ENCODE assay signal across 8 cellular contexts in the genomic region with DNA sequence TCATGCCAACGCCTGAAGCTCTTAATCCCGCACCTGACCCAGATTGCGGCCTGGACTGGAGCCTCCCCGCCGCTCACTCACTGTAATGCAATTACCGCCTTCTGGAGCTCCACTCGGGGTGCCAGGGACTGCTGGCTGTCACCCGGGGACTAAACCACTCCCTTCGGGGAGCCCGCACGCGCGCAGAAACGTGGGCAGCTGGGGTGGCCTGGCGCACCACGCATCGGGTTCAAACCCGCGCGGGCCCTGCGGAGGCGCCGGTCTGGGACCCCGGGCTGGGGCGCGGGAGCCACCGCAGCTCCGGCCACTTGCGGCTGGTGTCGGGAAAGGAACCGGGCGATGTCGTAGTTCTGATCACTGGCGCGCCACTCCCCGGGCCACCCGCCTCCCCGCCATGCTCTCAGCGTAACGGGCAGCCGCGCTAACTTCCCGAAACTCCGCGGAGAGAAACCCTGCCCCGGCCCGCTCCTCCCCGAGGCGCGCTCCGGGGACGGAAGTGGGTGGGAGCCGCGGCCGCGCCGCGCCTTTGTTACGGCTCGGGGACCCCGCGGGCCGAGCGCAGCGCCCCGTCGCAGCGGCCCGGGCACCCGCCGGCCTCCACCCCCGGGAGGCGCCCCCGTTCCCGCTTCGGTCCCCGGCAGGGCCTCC.
DNase-seq lines count a peak whose midpoint lies in the region; ATAC-seq, FAIRE-seq and TF ChIP-seq lines count a peak whose summit lies in the region.

No MANE protein-coding gene starts in this region.

- H3K4me3 ChIP-seq in HEK293 (ENCODE audit: low read depth, low read length) = peak overlapping the region; percentile 68

- CTCF ChIA-PET in HEK293 (lab: Yijun Ruan, JAX) = interaction anchor here (0.6 to 1.0 kb wide), 6 partner anchors 33 to 210 kb away, joined by 3 to 5 read pairs (median 3); no protein-coding TSS in a partner anchor

- no peak for FAIRE-seq in GM12891 (lab: Jason Lieb, UNC)

- POLR2A ChIA-PET in HEK293 (lab: Yijun Ruan, JAX) = no interaction called here

- H3K27ac ChIP-seq in HEK293 (ENCODE audit: extremely low read depth, low read depth, low read length) (peak overlapping the region; percentile 96), epithelial cell of prostate (peak overlapping the region; percentile 85)

- no peaks in the 10 kb centered on the region for H3K9me3 ChIP-seq in HEK293 (ENCODE audit: control insufficient read depth, insufficient read depth, low read depth, low read length)

- DNase-seq in GM12891 (ENCODE audit: insufficient read length, low spot score) (peak; percentile 23), MV-4-11 (lab: John Stamatoyannopoulos, UW) (peak; percentile 49), epithelial cell of prostate (ENCODE audit: low read depth, low spot score) (no peak), myocyte (ENCODE audit: low read depth) (peak; percentile 49)
- peak; percentile 80 for DNase-seq in activated CD8-positive, alpha-beta memory T cell treated with anti-CD3 and anti-CD28 coated beads, Interleukin-2, amount 50 U/mL, for 48 hours
- DNase-seq in stimulated activated naive CD8-positive, alpha-beta T cell treated with anti-CD3 and anti-CD28 coated beads, Interleukin-15, Interleukin-2, amounts not matched to agents 100 U/mL and 50 U/mL, for 24 hours = peak; percentile 64
- no peak for DNase-seq in NK-92 treated with Interleukin-12 subunit alpha and Interleukin-12 subunit beta, amount 100 ng/mL, for 24 hours (lab: John Stamatoyannopoulos, UW)

- no peaks in the 10 kb centered on the region; a peak in 1 of 3 replicates for H3K36me3 ChIP-seq in HEK293 (ENCODE audit: control insufficient read depth in 2 of 2, insufficient read depth in 1 of 2, low read length in 2 of 2)

- peak; percentile 42 for ATAC-seq in stimulated activated naive CD8-positive, alpha-beta T cell treated with anti-CD3 and anti-CD28 coated beads, Interleukin-15, Interleukin-2, amounts not matched to agents 100 U/mL and 50 U/mL, for 24 hours

- TF ChIP-seq CTCF in HEK293 (tag by site-specific recombination; IDR thresholded peaks at IDR 0.05) = no peak

- no peak for TF ChIP-seq POLR2A in GM12891 (IDR thresholded peaks at IDR 0.05; ENCODE audit: low read depth, low read length)

- peaks cover 17% of the 10 kb centered on the region; the same call in 1 of the 2 replicates for H3K4me1 ChIP-seq in HEK293 (ENCODE audit: control insufficient read depth, insufficient read depth, low read length)

TF ChIP-seq in GM12891, 5 proteins besides CTCF, POLR2A, EP300 and RAD21:
- TF ChIP-seq TAF1 (IDR thresholded peaks at IDR 0.05; ENCODE audit: low read depth, low read length) (no peak), POU2F2 (IDR thresholded peaks at IDR 0.05; ENCODE audit: low read depth, low read length) (no peak), SPI1 (IDR thresholded peaks at IDR 0.05; ENCODE audit: low read depth, low read length) (no peak), POLR2AphosphoS5 (IDR thresholded peaks at IDR 0.05; ENCODE audit: low read depth, low read length) (no peak), PAX5 (IDR thresholded peaks at IDR 0.05; ENCODE audit: insufficient read depth, low read length, severe bottlenecking) (no peak)

TF ChIP-seq in HEK293, 187 proteins besides CTCF, POLR2A, EP300 and RAD21 (continues in another document):
- TF ChIP-seq KLF16 (tag by site-specific recombination; IDR thresholded peaks at IDR 0.05) = peak; percentile 34; the same call in 1 of the 2 replicates
- TF ChIP-seq EGR2 (tag by site-specific recombination; IDR thresholded peaks at IDR 0.05; ENCODE audit: low read depth) = peak; percentile 36
- TF ChIP-seq, protein P1, sequence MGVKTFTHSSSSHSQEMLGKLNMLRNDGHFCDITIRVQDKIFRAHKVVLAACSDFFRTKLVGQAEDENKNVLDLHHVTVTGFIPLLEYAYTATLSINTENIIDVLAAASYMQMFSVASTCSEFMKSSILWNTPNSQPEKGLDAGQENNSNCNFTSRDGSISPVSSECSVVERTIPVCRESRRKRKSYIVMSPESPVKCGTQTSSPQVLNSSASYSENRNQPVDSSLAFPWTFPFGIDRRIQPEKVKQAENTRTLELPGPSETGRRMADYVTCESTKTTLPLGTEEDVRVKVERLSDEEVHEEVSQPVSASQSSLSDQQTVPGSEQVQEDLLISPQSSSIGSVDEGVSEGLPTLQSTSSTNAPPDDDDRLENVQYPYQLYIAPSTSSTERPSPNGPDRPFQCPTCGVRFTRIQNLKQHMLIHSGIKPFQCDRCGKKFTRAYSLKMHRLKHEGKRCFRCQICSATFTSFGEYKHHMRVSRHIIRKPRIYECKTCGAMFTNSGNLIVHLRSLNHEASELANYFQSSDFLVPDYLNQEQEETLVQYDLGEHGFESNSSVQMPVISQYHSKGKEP (tag by site-specific recombination; IDR thresholded peaks at IDR 0.05) = no peak
- TF ChIP-seq ZNF10 (tag by site-specific recombination; IDR thresholded peaks at IDR 0.05) = no peak
- TF ChIP-seq, protein P2, sequence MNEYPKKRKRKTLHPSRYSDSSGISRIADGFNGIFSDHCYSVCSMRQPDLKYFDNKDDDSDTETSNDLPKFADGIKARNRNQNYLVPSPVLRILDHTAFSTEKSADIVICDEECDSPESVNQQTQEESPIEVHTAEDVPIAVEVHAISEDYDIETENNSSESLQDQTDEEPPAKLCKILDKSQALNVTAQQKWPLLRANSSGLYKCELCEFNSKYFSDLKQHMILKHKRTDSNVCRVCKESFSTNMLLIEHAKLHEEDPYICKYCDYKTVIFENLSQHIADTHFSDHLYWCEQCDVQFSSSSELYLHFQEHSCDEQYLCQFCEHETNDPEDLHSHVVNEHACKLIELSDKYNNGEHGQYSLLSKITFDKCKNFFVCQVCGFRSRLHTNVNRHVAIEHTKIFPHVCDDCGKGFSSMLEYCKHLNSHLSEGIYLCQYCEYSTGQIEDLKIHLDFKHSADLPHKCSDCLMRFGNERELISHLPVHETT (tag by site-specific recombination; IDR thresholded peaks at IDR 0.05) = no peak
- peak; percentile 9; the same call in 1 of the 2 replicates for TF ChIP-seq GLIS2 (tag by site-specific recombination; IDR thresholded peaks at IDR 0.05)
- TF ChIP-seq SALL2 (tag by site-specific recombination; IDR thresholded peaks at IDR 0.05; ENCODE audit: borderline replicate concordance) = no peak
- TF ChIP-seq ZNF473 (tag by site-specific recombination; IDR thresholded peaks at IDR 0.05) = no peak
- TF ChIP-seq RBAK (tag by site-specific recombination; IDR thresholded peaks at IDR 0.05) = no peak
- peak; percentile 52 for TF ChIP-seq ZFHX2 (tag by site-specific recombination; conservative IDR thresholded peaks at IDR 0.05)
- TF ChIP-seq, protein P3, sequence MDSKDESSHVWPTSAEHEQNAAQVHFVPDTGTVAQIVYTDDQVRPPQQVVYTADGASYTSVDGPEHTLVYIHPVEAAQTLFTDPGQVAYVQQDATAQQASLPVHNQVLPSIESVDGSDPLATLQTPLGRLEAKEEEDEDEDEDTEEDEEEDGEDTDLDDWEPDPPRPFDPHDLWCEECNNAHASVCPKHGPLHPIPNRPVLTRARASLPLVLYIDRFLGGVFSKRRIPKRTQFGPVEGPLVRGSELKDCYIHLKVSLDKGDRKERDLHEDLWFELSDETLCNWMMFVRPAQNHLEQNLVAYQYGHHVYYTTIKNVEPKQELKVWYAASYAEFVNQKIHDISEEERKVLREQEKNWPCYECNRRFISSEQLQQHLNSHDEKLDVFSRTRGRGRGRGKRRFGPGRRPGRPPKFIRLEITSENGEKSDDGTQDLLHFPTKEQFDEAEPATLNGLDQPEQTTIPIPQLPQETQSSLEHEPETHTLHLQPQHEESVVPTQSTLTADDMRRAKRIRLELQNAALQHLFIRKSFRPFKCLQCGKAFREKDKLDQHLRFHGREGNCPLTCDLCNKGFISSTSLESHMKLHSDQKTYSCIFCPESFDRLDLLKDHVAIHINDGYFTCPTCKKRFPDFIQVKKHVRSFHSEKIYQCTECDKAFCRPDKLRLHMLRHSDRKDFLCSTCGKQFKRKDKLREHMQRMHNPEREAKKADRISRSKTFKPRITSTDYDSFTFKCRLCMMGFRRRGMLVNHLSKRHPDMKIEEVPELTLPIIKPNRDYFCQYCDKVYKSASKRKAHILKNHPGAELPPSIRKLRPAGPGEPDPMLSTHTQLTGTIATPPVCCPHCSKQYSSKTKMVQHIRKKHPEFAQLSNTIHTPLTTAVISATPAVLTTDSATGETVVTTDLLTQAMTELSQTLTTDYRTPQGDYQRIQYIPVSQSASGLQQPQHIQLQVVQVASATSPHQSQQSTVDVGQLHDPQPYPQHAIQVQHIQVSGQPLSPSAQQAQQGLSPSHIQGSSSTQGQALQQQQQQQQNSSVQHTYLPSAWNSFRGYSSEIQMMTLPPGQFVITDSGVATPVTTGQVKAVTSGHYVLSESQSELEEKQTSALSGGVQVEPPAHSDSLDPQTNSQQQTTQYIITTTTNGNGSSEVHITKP (tag by site-specific recombination; IDR thresholded peaks at IDR 0.05) = peak; percentile 63
- TF ChIP-seq, protein P4, sequence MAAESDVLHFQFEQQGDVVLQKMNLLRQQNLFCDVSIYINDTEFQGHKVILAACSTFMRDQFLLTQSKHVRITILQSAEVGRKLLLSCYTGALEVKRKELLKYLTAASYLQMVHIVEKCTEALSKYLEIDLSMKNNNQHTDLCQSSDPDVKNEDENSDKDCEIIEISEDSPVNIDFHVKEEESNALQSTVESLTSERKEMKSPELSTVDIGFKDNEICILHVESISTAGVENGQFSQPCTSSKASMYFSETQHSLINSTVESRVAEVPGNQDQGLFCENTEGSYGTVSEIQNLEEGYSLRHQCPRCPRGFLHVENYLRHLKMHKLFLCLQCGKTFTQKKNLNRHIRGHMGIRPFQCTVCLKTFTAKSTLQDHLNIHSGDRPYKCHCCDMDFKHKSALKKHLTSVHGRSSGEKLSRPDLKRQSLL (tag by site-specific recombination; IDR thresholded peaks at IDR 0.05) = peak; percentile 30; the same call in 1 of the 2 replicates
- TF ChIP-seq ZNF157 (tag by site-specific recombination; IDR thresholded peaks at IDR 0.05) = no peak
- no peak for TF ChIP-seq ZSCAN16 (tag by site-specific recombination; IDR thresholded peaks at IDR 0.05)
- 0 out of 2 replicates have a peak, but pooled peaks have one; percentile 18 for TF ChIP-seq ZNF501 (tag by site-specific recombination; IDR thresholded peaks at IDR 0.05)
- 0 out of 2 replicates have a peak, but pooled peaks have one; percentile 25 for TF ChIP-seq ZEB2 (tag by site-specific recombination; IDR thresholded peaks at IDR 0.05)

Comparison
In these comparisons a context has a peak if more than half of its experiments do, and no peak if none do; other contexts are left out.
1. DNase-seq: peak in GM12891 (single experiment), MV-4-11 (single experiment), activated CD8-positive, alpha-beta memory T cell treated with anti-CD3 and anti-CD28 coated beads, Interleukin-2, amount 50 U/mL, for 48 hours (single experiment), myocyte (single experiment) and stimulated activated naive CD8-positive, alpha-beta T cell treated with anti-CD3 and anti-CD28 coated beads, Interleukin-15, Interleukin-2, amounts not matched to agents 100 U/mL and 50 U/mL, for 24 hours (single experiment); none in epithelial cell of prostate (single experiment) and NK-92 treated with Interleukin-12 subunit alpha and Interleukin-12 subunit beta, amount 100 ng/mL, for 24 hours (single experiment).